Comparison of ENCODE assay signal across 14 cellular contexts in the genomic region with DNA sequence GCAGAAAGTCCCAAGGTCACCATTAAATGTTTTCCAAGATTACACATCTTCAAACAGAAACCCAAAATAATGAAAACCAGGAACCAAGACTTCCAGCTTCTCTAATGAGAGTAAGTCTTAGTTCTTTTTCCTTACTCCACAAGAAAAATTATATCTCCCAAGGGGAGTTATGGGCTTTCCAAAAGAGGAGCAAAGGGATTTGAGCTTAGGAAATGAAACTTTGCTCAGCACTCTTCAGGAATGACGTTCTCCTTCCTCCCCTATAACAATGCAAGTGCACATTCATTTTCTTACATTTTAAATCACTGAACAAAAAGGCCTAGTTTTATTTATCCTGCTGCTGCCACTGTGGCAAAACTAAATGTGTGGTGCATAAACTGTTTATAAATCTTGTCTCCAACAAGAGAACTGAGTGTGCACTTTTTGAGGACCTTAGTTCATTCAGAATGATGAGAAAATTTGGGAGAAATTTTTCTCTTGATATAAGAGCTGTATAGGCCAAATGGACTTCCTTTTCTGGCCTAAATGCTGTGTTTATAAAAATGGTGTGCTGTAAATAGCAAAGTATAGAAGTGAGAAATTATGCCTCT.
A peak's percentile ranks its signal among the peaks of the same experiment; 100 is the strongest.
DNase-seq lines count a peak whose midpoint lies in the region; ATAC-seq and TF ChIP-seq lines count a peak whose summit lies in the region.
"Had no signal": no experiment of that assay in that cellular context is flagged by ENCODE, and none has a peak within 500 bp of the region (broad histone marks: within the 10 kb centered on the region; RNA-seq: fewer than 3 reads in every experiment).

No MANE protein-coding gene starts in this region.

- H3K4me3 Mint-ChIP-seq in natural killer cell (peak overlapping the region; percentile 76), naive B cell (peak overlapping the region in 3 of 8 donors; percentile 19 to 78 (median 76))
- H3K4me3 Mint-ChIP-seq in natural killer cell treated with Interleukin-12 subunit alpha and Interleukin-12 subunit beta and Interleukin-15 and Interleukin-18, amount 100 ng/mL, for 72 hours, result no peak overlapping the region
- H3K4me3 Mint-ChIP-seq: activated naive CD4-positive, alpha-beta T cell treated with anti-CD3 and anti-CD28 coated beads, Interleukin-2, amount 10 ng/mL, durations not matched to agents 7 days and 5 days; neural crest cell had no signal

- H3K27me3 Mint-ChIP-seq in natural killer cell (ENCODE audit: low read depth in 2 of 2), result no peaks in the 10 kb centered on the region
- no peaks in the 10 kb centered on the region for H3K27me3 Mint-ChIP-seq in natural killer cell treated with Interleukin-12 subunit alpha and Interleukin-12 subunit beta and Interleukin-15 and Interleukin-18, amount 100 ng/mL, for 72 hours
- H3K27me3 Mint-ChIP-seq in naive B cell, result no peaks in the 10 kb centered on the region
- H3K27me3 Mint-ChIP-seq: activated naive CD4-positive, alpha-beta T cell treated with anti-CD3 and anti-CD28 coated beads, Interleukin-2, amount 10 ng/mL, durations not matched to agents 7 days and 5 days had no signal

- H3K27me3 ChIP-seq in adipocyte (replicated peaks; ENCODE audit: control insufficient read depth, insufficient read depth, low read length), result no peaks in the 10 kb centered on the region

- POLR2A ChIA-PET in GM10248 (lab: Yijun Ruan, JAX), result no interaction called here

- no peak for TF ChIP-seq POLR2A in lower leg skin (IDR thresholded peaks at IDR 0.05)

- H3K9me3 Mint-ChIP-seq in natural killer cell (no peaks in the 10 kb centered on the region), naive B cell (no peaks in the 10 kb centered on the region)
- H3K9me3 Mint-ChIP-seq in natural killer cell treated with Interleukin-12 subunit alpha and Interleukin-12 subunit beta and Interleukin-15 and Interleukin-18, amount 100 ng/mL, for 72 hours, result peaks cover 5% of the 10 kb centered on the region
- H3K9me3 Mint-ChIP-seq: neural crest cell had no signal

- CTCF ChIA-PET in GM10248 (lab: Yijun Ruan, JAX), result interaction anchor here (1.3 to 2.4 kb wide), 3 partner anchors 9 to 63 kb away, joined by 3 to 9 read pairs (median 4); no protein-coding TSS in a partner anchor

- H3K9ac ChIP-seq in adipocyte (ENCODE audit: low read length), result peak overlapping the region; percentile 23

- no peaks in the 10 kb centered on the region for H3K36me3 ChIP-seq in adipocyte (ENCODE audit: control insufficient read depth, insufficient read depth, low read length, severe bottlenecking)

- H3K36me3 Mint-ChIP-seq in natural killer cell (peaks cover 6% of the 10 kb centered on the region), naive B cell (no peaks in the 10 kb centered on the region)
- peaks cover 14% of the 10 kb centered on the region for H3K36me3 Mint-ChIP-seq in natural killer cell treated with Interleukin-12 subunit alpha and Interleukin-12 subunit beta and Interleukin-15 and Interleukin-18, amount 100 ng/mL, for 72 hours

- ATAC-seq in natural killer cell (peak in 2 of 3 donors; percentile 17 to 51), naive B cell (ENCODE audit: low read depth in 2 of 2) (no peak)
- ATAC-seq in natural killer cell treated with Interleukin-12 subunit alpha and Interleukin-12 subunit beta and Interleukin-15 and Interleukin-18, amount 100 ng/mL, for 72 hours, result no peak

- H3K27ac Mint-ChIP-seq in natural killer cell (no peak overlapping the region), naive B cell (peak overlapping the region in 4 of 6 donors; percentile 17 to 93 (median 52))
- H3K27ac Mint-ChIP-seq in natural killer cell treated with Interleukin-12 subunit alpha and Interleukin-12 subunit beta and Interleukin-15 and Interleukin-18, amount 100 ng/mL, for 72 hours, result no peak overlapping the region

- H3K4me3 ChIP-seq in adipocyte (ENCODE audit: low read length), result no peak overlapping the region
- no peak overlapping the region for H3K4me3 ChIP-seq in lower leg skin (ENCODE audit: low read depth, poor library complexity, severe bottlenecking)

- H3K4me1 ChIP-seq in adipocyte (ENCODE audit: control insufficient read depth, insufficient read depth, low read length), result peaks cover 44% of the 10 kb centered on the region

- peaks cover 0 to 5% of the 10 kb centered on the region in 2 donors for H3K4me1 Mint-ChIP-seq in natural killer cell
- peaks cover 30 to 40% of the 10 kb centered on the region in 2 donors for H3K4me1 Mint-ChIP-seq in natural killer cell treated with Interleukin-12 subunit alpha and Interleukin-12 subunit beta and Interleukin-15 and Interleukin-18, amount 100 ng/mL, for 72 hours (ENCODE audit: low read depth in 2 of 2)
- peaks cover 0 to 45% (median 40%) of the 10 kb centered on the region in 3 donors for H3K4me1 Mint-ChIP-seq in naive B cell
- H3K4me1 Mint-ChIP-seq: neural crest cell had no signal

- TF ChIP-seq CTCF in natural killer cell (IDR thresholded peaks at IDR 0.05) (no peak), GM10266 (IDR thresholded peaks at IDR 0.05; ENCODE audit: control insufficient read depth, insufficient read depth, low read depth, missing control alignments) (no peak), GM10248 (IDR thresholded peaks at IDR 0.05; ENCODE audit: control extremely low read depth, extremely low read depth, low read depth, missing control alignments) (no peak), lower leg skin (IDR thresholded peaks at IDR 0.05) (no peak)

- intact Hi-C loops in natural killer cell (cut with micrococcal nuclease) (loop anchor here (2.0 to 5.0 kb wide), 3 partner anchors 14 to 38 kb away; no protein-coding TSS in a partner anchor), lower leg skin (cut with DNase I; ENCODE audit: low total_unique reads) (no loop called here)

- DNase-seq in natural killer cell, result no peak
- no peak for DNase-seq in natural killer cell treated with Interleukin-12 subunit alpha and Interleukin-12 subunit beta and Interleukin-15 and Interleukin-18, amount 100 ng/mL, for 72 hours (ENCODE audit: low spot score)
- no peak for DNase-seq in adipocyte (ENCODE audit: low read depth)
- no peak for DNase-seq in naive B cell
- no peak for DNase-seq in GM10266 (ENCODE audit: extremely low spot score)
- DNase-seq in UCSD-AML1 (lab: John Stamatoyannopoulos, UW; ENCODE audit: unreplicated experiment), result no peak
- DNase-seq in GM10248 (ENCODE audit: extremely low spot score), result no peak
- DNase-seq in lower leg skin (ENCODE audit: low spot score in 2 of 2), result no peak
- DNase-seq: activated naive CD4-positive, alpha-beta T cell treated with anti-CD3 and anti-CD28 coated beads, Interleukin-2, amount 10 ng/mL, durations not matched to agents 7 days and 5 days; caudate nucleus; MV-4-11; SIG-M5; small intestine had no signal

- 34 to 43% methylated on average over 1 of the region's 1 CpG for WGBS in lower leg skin, 2 donors

- no peaks in the 10 kb centered on the region for H3K9me3 ChIP-seq in adipocyte (ENCODE audit: control insufficient read depth, low read length)

Comparison
In these comparisons a context has a peak if more than half of its experiments do, and no peak if none do; other contexts are left out.
1. ATAC-seq: peak in natural killer cell (2 of 3); none in natural killer cell treated with Interleukin-12 subunit alpha and Interleukin-12 subunit beta and Interleukin-15 and Interleukin-18, amount 100 ng/mL, for 72 hours (0 of 2) and naive B cell (0 of 2).
2. H3K27ac Mint-ChIP-seq: peak in naive B cell (4 of 6); none in natural killer cell (0 of 2) and natural killer cell treated with Interleukin-12 subunit alpha and Interleukin-12 subunit beta and Interleukin-15 and Interleukin-18, amount 100 ng/mL, for 72 hours (0 of 2).